ENCODE assay signal across 8 cellular contexts in genomic region chr12:89351489-89352241, GRCh38. TPM values are rescaled to one million over a fixed set of nuclear protein-coding genes. Genes with fewer than 3 reads are reported as not detected.
A peak's percentile ranks its signal among the peaks of the same experiment; 100 is the strongest.
DNase-seq lines count a peak whose midpoint lies in the region; ATAC-seq, FAIRE-seq and TF ChIP-seq lines count a peak whose summit lies in the region.

No MANE protein-coding gene starts in this region.

- DNase-seq in SW480 (ENCODE audit: low spot score) (peak; percentile 29), GM12878 (ENCODE audit: low read depth, low spot score) (no peak), immature natural killer cell (peak; percentile 44 to 50 (median 48)), NCI-H2196 treated with DMSO at 0.1 percent for 48 hours (lab: John Stamatoyannopoulos, UW; ENCODE audit: unreplicated experiment) (no peak)
- peak; percentile 44 for DNase-seq in stimulated activated CD4-positive, alpha-beta T cell treated with anti-CD3 and anti-CD28 coated beads, Interleukin-1b, Interleukin-23, amount 100 ng/mL, for 48 hours

- H3K27me3 ChIP-seq in GM12878 (replicated peaks in 1 of 2; ENCODE audit: control insufficient read depth in 2 of 2, insufficient read depth in 2 of 2, low read length in 1 of 2) = peaks cover 20 to 43% of the 10 kb centered on the region in 2 experiments

- H3K36me3 ChIP-seq in GM12878 (ENCODE audit: control insufficient read depth in 2 of 2, insufficient read depth in 2 of 2, low read length in 1 of 2) = no peaks in the 10 kb centered on the region

- H3K4me3 ChIP-seq in GM12878 = no peak overlapping the region

- CTCF ChIA-PET in GM12878 (lab: Yijun Ruan, JAX) = no interaction called here

- POLR2A ChIA-PET in GM12878 (lab: Charles Lee) = no interaction called here

- H3K36me3 Mint-ChIP-seq in immature natural killer cell = peaks cover 9 to 23% (median 17%) of the 10 kb centered on the region in 3 donors

- intact Hi-C loops in GM12878 (cut with micrococcal nuclease; ENCODE audit: unreplicated experiment) = loop anchor here (5.0 kb wide), 1 partner anchor 116 kb away; no protein-coding TSS in a partner anchor

- peak overlapping the region; percentile 81 for H3K4me2 ChIP-seq in GM12878 (ENCODE audit: control insufficient read depth, insufficient read depth)

- RAD21 ChIA-PET in GM12878 (lab: Charles Lee; ENCODE audit: unreplicated experiment) = no interaction called here

- TF ChIP-seq EP300 in GM12878 (IDR thresholded peaks at IDR 0.05; ENCODE audit: borderline replicate concordance in 1 of 2, control insufficient read depth in 1 of 2, low read depth in 2 of 2, low read length in 2 of 2) = no peak

- in situ Hi-C loops in GM12878 (cut with MboI) = no loop called here

- no peaks in the 10 kb centered on the region for H3K79me2 ChIP-seq in GM12878 (ENCODE audit: control insufficient read depth, insufficient read depth, low read length)

- no peaks in the 10 kb centered on the region for H3K9me3 Mint-ChIP-seq in immature natural killer cell

- H4K20me1 ChIP-seq in GM12878 (ENCODE audit: control insufficient read depth, insufficient read depth) = no peaks in the 10 kb centered on the region; the same call in 1 of the 2 replicates

- no peak overlapping the region for H3K27ac ChIP-seq in GM12878 (ENCODE audit: control insufficient read depth, insufficient read depth)

- peak overlapping the region; percentile 87 to 97 (median 94) for H3K27ac Mint-ChIP-seq in immature natural killer cell

- H3K9me3 ChIP-seq in GM12878 (replicated peaks; ENCODE audit: control insufficient read depth, insufficient read depth, low read length) = no peaks in the 10 kb centered on the region; the same call in 2 of the 3 replicates

- H2AFZ ChIP-seq in GM12878 (ENCODE audit: control insufficient read depth, low read depth, low read length) = no peak overlapping the region

- H3K4me3 Mint-ChIP-seq in immature natural killer cell = peak overlapping the region; percentile 95 to 100 (median 99)

- no peak for TF ChIP-seq RAD21 in GM12878 (IDR thresholded peaks at IDR 0.05; ENCODE audit: insufficient read depth, low read depth, low read length)

- ATAC-seq in GM18505 (IDR thresholded peaks at IDR 0.05; ENCODE audit: unreplicated experiment) (peak; percentile 27), HG02970 (IDR thresholded peaks at IDR 0.05; ENCODE audit: low FRiP score, unreplicated experiment) (peak; percentile 8), GM12878 (peak; percentile 12; the same call in 2 of the 3 replicates), HG03521 (IDR thresholded peaks at IDR 0.05; ENCODE audit: unreplicated experiment) (no peak)

- H3K4me1 ChIP-seq in GM12878 (ENCODE audit: control insufficient read depth, insufficient read depth, low read length) = peaks cover 7% of the 10 kb centered on the region

- WGBS in GM12878 (ENCODE audit: insufficient coverage, insufficient replicate concordance, low lambda C conversion rate, missing lambda C conversion rate) = 1% methylated on average over 77 of the region's 87 CpGs

- TF ChIP-seq CTCF in GM12878 (IDR thresholded peaks at IDR 0.05 in 2 of 3, conservative IDR thresholded peaks at IDR 0.05 in 1 of 3; ENCODE audit: control insufficient read depth in 2 of 3, extremely low read depth in 1 of 3, insufficient read depth in 1 of 3, low read depth in 3 of 3, low read length in 3 of 3) = no peak

- peaks cover 13 to 22% (median 17%) of the 10 kb centered on the region in 3 donors for H3K27me3 Mint-ChIP-seq in immature natural killer cell (ENCODE audit: low read depth in 3 of 3)

- BruUV-seq in GM12878 (replicated peaks; lab: Mats Ljungman, UMichigan) = no TSS peak

- TF ChIP-seq POLR2A in GM18505 (IDR thresholded peaks at IDR 0.05; ENCODE audit: borderline replicate concordance, extremely low read depth, insufficient read depth, insufficient read length) (no peak), GM12878 (IDR thresholded peaks at IDR 0.05; ENCODE audit: low read depth, low read length) (no peak)

- H3K9ac ChIP-seq in GM12878 (ENCODE audit: control insufficient read depth, insufficient read depth, low read length) = no peak overlapping the region

- no peak for FAIRE-seq in GM12878 (lab: Jason Lieb, UNC)

- SMC1A ChIA-PET in GM12878 (lab: Charles Lee; ENCODE audit: uncharacterized antibody, unreplicated experiment) = no interaction called here

- H3K4me1 Mint-ChIP-seq in immature natural killer cell = peaks cover 58 to 74% of the 10 kb centered on the region in 2 donors

TF ChIP-seq in GM12878, 131 proteins besides CTCF, POLR2A, EP300 and RAD21:
- TF ChIP-seq EGR1 (IDR thresholded peaks at IDR 0.05; ENCODE audit: borderline replicate concordance in 1 of 2, low read depth in 2 of 2, low read length in 2 of 2) (no peak), HDAC6 (IDR thresholded peaks at IDR 0.05; ENCODE audit: unreplicated experiment) (peak; percentile 41), JUND (IDR thresholded peaks at IDR 0.05; ENCODE audit: low read depth, low read length) (no peak), YBX1 (IDR thresholded peaks at IDR 0.05) (no peak), SUZ12 (IDR thresholded peaks at IDR 0.05; ENCODE audit: unreplicated experiment) (peak; percentile 87)

RNA-seq across cellular contexts. Expression of gene DUSP6, which starts 0.6 kb away (rescaled TPM):
- 1.4 and 1.5 TPM in 2 replicates for total RNA-seq in GM12878 (2013; cell fraction: nucleolus; rRNA removed)
- total RNA-seq in GM12878 (2014; rRNA removed) (0.06 TPM in 1 of 2 replicates, not detected in the other), GM12878 (2014; rRNA removed; fragmentation: Illumina TruSeq; extraction: Trizol) (0.04 and 0.09 TPM in 2 replicates), GM12878 (2021) (0.48 and 0.69 TPM in 2 replicates)
- not detected for polyA plus RNA-seq in GM12878 (2011; ENCODE audit: low read depth)
- polyA plus RNA-seq in GM12878 (2011; rRNA removed) (0.07 and 0.24 TPM in 2 replicates), GM12878 (2014; fragmentation: Illumina TruSeq; extraction: Trizol) (0.07 TPM in 1 of 2 replicates, not detected in the other), GM12878 (2014; fragmentation: Nextera tagmentation; extraction: Ambion mirVana) (under 1 TPM in 1 of 2 experiments, not detected in 1; 0.02 TPM), GM12878 (2014; rRNA removed) (0.13 TPM in 1 of 2 replicates, not detected in the other), GM12878 (2016; fragmentation: Nextera tagmentation; extraction: Ambion mirVana) (under 1 TPM; 0.07 to 0.13 TPM), immature natural killer cell (10 to 100 TPM; 18.9 to 37.6 (median 27.1) TPM)
- polyA plus RNA-seq in GM12878 (2011; cell fraction: cytosol; rRNA removed) = 0.43 and 0.45 TPM in 2 replicates
- polyA plus RNA-seq in GM12878 (2011; cell fraction: nucleus; rRNA removed) = 1.1 TPM in 2 replicates
- polyA plus RNA-seq in GM12878 (2012) = 0.06 TPM in 1 of 2 replicates, not detected in the other
- polyA minus RNA-seq in GM12878 (2011; rRNA and poly(A)+ RNA removed) = not detected in 2 replicates
- polyA minus RNA-seq in GM12878 (2011; cell fraction: cytosol; rRNA and poly(A)+ RNA removed) = not detected in 2 replicates
- 1.2 TPM in 1 of 2 replicates, not detected in the other for polyA minus RNA-seq in GM12878 (2011; cell fraction: nucleus; rRNA and poly(A)+ RNA removed)

Comparison
In these comparisons a context has a peak if more than half of its experiments do, and no peak if none do; other contexts are left out.
1. DNase-seq: peak in SW480 (single experiment), immature natural killer cell (3 of 3) and stimulated activated CD4-positive, alpha-beta T cell treated with anti-CD3 and anti-CD28 coated beads, Interleukin-1b, Interleukin-23, amount 100 ng/mL, for 48 hours (single experiment); none in GM12878 (single experiment) and NCI-H2196 treated with DMSO at 0.1 percent for 48 hours (single experiment).
2. RNA of gene DUSP6, which starts 0.6 kb away (polyA plus RNA-seq): 18.9 to 37.6 TPM in immature natural killer cell; 0.02 to 1.1 TPM in GM12878; every median in the first group is over 4 times any median in the second.